In the genomic region with DNA sequence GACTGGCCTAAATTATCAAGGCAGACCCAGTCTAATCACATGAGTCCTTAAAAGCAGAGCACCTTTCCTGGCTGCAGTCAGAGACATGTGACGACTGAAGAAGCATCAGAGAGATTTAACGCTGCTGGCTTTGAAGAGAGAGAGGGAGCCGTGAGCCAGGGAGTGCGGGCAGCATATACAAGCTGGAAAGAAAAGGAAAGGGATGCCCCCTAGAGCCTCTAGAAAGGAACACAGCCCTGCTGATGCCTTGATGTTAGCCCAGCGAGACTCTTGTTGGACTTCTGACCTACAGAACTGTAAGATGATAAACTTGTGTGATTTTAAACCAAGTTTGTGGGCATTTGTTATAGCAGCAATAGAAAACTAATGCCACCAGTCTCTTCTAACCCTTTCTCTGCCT, we compare ENCODE assay signal across 9 cellular contexts. TPM values are rescaled to one million over a fixed set of nuclear protein-coding genes. Genes with fewer than 3 reads are reported as not detected.
DNase-seq lines count a peak whose midpoint lies in the region; ATAC-seq and TF ChIP-seq lines count a peak whose summit lies in the region.
"Had no signal": no experiment of that assay in that cellular context is flagged by ENCODE, and none has a peak within 500 bp of the region (broad histone marks: within the 10 kb centered on the region; RNA-seq: fewer than 3 reads in every experiment).

No MANE protein-coding gene starts in this region.

- no peak for TF ChIP-seq EP300 in Ishikawa (IDR thresholded peaks at IDR 0.05; ENCODE audit: borderline replicate concordance)

- peak; percentile 44 for TF ChIP-seq RAD21 in Ishikawa (IDR thresholded peaks at IDR 0.05; ENCODE audit: low read depth)

- ATAC-seq in left lobe of liver, result peak; percentile 25
- ATAC-seq in GM21526 (IDR thresholded peaks at IDR 0.05; ENCODE audit: low FRiP score, unreplicated experiment), result no peak

- DNase-seq in DMS 273 (lab: John Stamatoyannopoulos, UW; ENCODE audit: unreplicated experiment), result peak; percentile 29
- no peak for DNase-seq in DMS 273 treated with DMSO at 0.1 percent for 48 hours (lab: John Stamatoyannopoulos, UW)
- DNase-seq in UCSD-AML1 (lab: John Stamatoyannopoulos, UW; ENCODE audit: unreplicated experiment), result peak; percentile 14
- no peak for DNase-seq in left lobe of liver (ENCODE audit: low spot score)
- DNase-seq in activated gamma-delta T cell (lab: John Stamatoyannopoulos, UW), result no peak
- no peak for DNase-seq in mucosa of gallbladder (ENCODE audit: low spot score)
- DNase-seq: thyroid gland had no signal

TF ChIP-seq in Ishikawa, 13 proteins besides CTCF, POLR2A, EP300 and RAD21:
- TF ChIP-seq CEBPB (IDR thresholded peaks at IDR 0.05), result no peak
- TF ChIP-seq, protein P1, sequence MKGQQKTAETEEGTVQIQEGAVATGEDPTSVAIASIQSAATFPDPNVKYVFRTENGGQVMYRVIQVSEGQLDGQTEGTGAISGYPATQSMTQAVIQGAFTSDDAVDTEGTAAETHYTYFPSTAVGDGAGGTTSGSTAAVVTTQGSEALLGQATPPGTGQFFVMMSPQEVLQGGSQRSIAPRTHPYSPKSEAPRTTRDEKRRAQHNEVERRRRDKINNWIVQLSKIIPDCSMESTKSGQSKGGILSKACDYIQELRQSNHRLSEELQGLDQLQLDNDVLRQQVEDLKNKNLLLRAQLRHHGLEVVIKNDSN (IDR thresholded peaks at IDR 0.05), result no peak
- TF ChIP-seq CREB1 (IDR thresholded peaks at IDR 0.05; ENCODE audit: low read depth), result no peak
- TF ChIP-seq YY1 (IDR thresholded peaks at IDR 0.05; ENCODE audit: low read depth), result no peak
- no peak for TF ChIP-seq NFIC (IDR thresholded peaks at IDR 0.05)
- no peak for TF ChIP-seq TCF12 (IDR thresholded peaks at IDR 0.05; ENCODE audit: low read depth)
- no peak for TF ChIP-seq FOXM1 (IDR thresholded peaks at IDR 0.05; ENCODE audit: borderline replicate concordance, low read depth)
- TF ChIP-seq TEAD4 (IDR thresholded peaks at IDR 0.05), result no peak
- TF ChIP-seq TAF1 (IDR thresholded peaks at IDR 0.05; ENCODE audit: low read depth), result no peak
- TF ChIP-seq EGR1 (IDR thresholded peaks at IDR 0.05), result no peak
- TF ChIP-seq, protein P2, sequence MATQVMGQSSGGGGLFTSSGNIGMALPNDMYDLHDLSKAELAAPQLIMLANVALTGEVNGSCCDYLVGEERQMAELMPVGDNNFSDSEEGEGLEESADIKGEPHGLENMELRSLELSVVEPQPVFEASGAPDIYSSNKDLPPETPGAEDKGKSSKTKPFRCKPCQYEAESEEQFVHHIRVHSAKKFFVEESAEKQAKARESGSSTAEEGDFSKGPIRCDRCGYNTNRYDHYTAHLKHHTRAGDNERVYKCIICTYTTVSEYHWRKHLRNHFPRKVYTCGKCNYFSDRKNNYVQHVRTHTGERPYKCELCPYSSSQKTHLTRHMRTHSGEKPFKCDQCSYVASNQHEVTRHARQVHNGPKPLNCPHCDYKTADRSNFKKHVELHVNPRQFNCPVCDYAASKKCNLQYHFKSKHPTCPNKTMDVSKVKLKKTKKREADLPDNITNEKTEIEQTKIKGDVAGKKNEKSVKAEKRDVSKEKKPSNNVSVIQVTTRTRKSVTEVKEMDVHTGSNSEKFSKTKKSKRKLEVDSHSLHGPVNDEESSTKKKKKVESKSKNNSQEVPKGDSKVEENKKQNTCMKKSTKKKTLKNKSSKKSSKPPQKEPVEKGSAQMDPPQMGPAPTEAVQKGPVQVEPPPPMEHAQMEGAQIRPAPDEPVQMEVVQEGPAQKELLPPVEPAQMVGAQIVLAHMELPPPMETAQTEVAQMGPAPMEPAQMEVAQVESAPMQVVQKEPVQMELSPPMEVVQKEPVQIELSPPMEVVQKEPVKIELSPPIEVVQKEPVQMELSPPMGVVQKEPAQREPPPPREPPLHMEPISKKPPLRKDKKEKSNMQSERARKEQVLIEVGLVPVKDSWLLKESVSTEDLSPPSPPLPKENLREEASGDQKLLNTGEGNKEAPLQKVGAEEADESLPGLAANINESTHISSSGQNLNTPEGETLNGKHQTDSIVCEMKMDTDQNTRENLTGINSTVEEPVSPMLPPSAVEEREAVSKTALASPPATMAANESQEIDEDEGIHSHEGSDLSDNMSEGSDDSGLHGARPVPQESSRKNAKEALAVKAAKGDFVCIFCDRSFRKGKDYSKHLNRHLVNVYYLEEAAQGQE (IDR thresholded peaks at IDR 0.05; ENCODE audit: low read depth), result no peak
- no peak for TF ChIP-seq ZBTB7A (IDR thresholded peaks at IDR 0.05; ENCODE audit: low read depth)
- TF ChIP-seq, protein P3, sequence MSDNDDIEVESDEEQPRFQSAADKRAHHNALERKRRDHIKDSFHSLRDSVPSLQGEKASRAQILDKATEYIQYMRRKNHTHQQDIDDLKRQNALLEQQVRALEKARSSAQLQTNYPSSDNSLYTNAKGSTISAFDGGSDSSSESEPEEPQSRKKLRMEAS (IDR thresholded peaks at IDR 0.05), result no peak

RNA-seq across cellular contexts. Expression of a gene that starts 58.1 kb away (rescaled TPM):
- total RNA-seq in left lobe of liver (7.7 TPM), mucosa of gallbladder (22.4 TPM)

RNA-seq across cellular contexts. Expression of a gene that starts 58.3 kb away (rescaled TPM):
- total RNA-seq in left lobe of liver (3.0 TPM), mucosa of gallbladder (5.8 TPM)

RNA-seq across cellular contexts. Expression of a gene that starts 59.7 kb away (rescaled TPM):
- total RNA-seq in left lobe of liver (7.0 TPM), mucosa of gallbladder (23.8 TPM)

Comparison
In these comparisons a context has a peak if more than half of its experiments do, and no peak if none do; other contexts are left out.
1. DNase-seq: peak in DMS 273 (single experiment) and UCSD-AML1 (single experiment); none in DMS 273 treated with DMSO at 0.1 percent for 48 hours (single experiment), left lobe of liver (single experiment), activated gamma-delta T cell (single experiment) and mucosa of gallbladder (single experiment).